ENCODE assay signal across 13 cellular contexts in the genomic region with DNA sequence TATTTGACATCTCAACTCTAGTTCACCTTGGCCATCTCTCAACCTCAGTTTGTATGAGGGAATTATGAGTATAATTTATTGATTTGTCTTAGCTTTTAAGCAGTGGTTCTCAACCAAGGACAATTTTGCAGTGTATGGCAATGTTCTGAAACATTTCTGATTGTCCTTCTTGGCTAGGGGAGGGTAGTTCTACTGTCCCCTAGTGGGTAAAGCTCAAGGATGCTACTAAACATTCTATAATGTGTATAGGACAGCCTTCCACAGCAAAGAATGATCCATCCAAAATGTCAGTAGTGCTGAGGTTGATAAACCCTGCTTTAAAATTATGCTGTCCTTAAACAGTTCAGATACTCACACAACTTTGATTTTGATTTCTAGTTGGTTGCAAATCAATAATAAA.
A peak's percentile ranks its signal among the peaks of the same experiment; 100 is the strongest.
DNase-seq lines count a peak whose midpoint lies in the region; FAIRE-seq and TF ChIP-seq lines count a peak whose summit lies in the region.
"Had no signal": no experiment of that assay in that cellular context is flagged by ENCODE, and none has a peak within 500 bp of the region (broad histone marks: within the 10 kb centered on the region; RNA-seq: fewer than 3 reads in every experiment).

No MANE protein-coding gene starts in this region.

- H3F3A ChIP-seq in MM.1S (ENCODE audit: insufficient read depth, low read length), result no peaks in the 10 kb centered on the region

- peaks cover 4% of the 10 kb centered on the region for H3K9me3 Mint-ChIP-seq in neural crest cell
- H3K9me3 Mint-ChIP-seq in activated T-helper 2 cell treated with anti-CD3 and anti-CD28 coated beads, Interferon-gamma antibody, Interleukin-2, Interleukin-4, amounts not matched to agents 10 μg/mL and 5 μg/mL and 100 μg/mL, durations not matched to agents 14 hours and 24 hours and 36 hours, result peaks cover 3% of the 10 kb centered on the region

- H3K27me3 ChIP-seq in MM.1S (replicated peaks; ENCODE audit: insufficient read depth, low read length), result no peaks in the 10 kb centered on the region
- no peaks in the 10 kb centered on the region for H3K27me3 ChIP-seq in bronchial epithelial cell (ENCODE audit: control insufficient read depth, insufficient read depth, low read length)
- H3K27me3 ChIP-seq: pancreas, tibial artery had no signal

- no peaks in the 10 kb centered on the region for H3K4me1 Mint-ChIP-seq in neural crest cell
- H3K4me1 Mint-ChIP-seq in activated T-helper 2 cell treated with anti-CD3 and anti-CD28 coated beads, Interferon-gamma antibody, Interleukin-2, Interleukin-4, amounts not matched to agents 10 μg/mL and 5 μg/mL and 100 μg/mL, durations not matched to agents 14 hours and 24 hours and 36 hours (ENCODE audit: low read depth), result no peaks in the 10 kb centered on the region

- no peak for FAIRE-seq in bronchial epithelial cell (lab: Jason Lieb, UNC)
- FAIRE-seq: colon, GM12891 had no signal

- no peaks in the 10 kb centered on the region for H3K27me3 Mint-ChIP-seq in neural crest cell (ENCODE audit: low read depth)
- H3K27me3 Mint-ChIP-seq in activated T-helper 2 cell treated with anti-CD3 and anti-CD28 coated beads, Interferon-gamma antibody, Interleukin-2, Interleukin-4, amounts not matched to agents 10 μg/mL and 5 μg/mL and 100 μg/mL, durations not matched to agents 14 hours and 24 hours and 36 hours (ENCODE audit: low read depth), result no peaks in the 10 kb centered on the region

- DNase-seq in MM.1S (peak; percentile 22), bronchial epithelial cell (ENCODE audit: low read depth) (no peak), neural crest cell (ENCODE audit: low read depth, low spot score) (no peak), SK-N-DZ (ENCODE audit: low spot score) (no peak), DMS79 (lab: John Stamatoyannopoulos, UW) (no peak)
- DNase-seq in activated T-helper 2 cell treated with anti-CD3 and anti-CD28 coated beads, Interferon-gamma antibody, Interleukin-2, Interleukin-4, amounts not matched to agents 10 μg/mL and 5 μg/mL and 100 μg/mL, durations not matched to agents 14 hours and 24 hours and 36 hours (ENCODE audit: low spot score), result no peak
- DNase-seq: NCI-H2107, pancreas, tibial artery had no signal

- H3K4me2 ChIP-seq in MM.1S (ENCODE audit: low read depth, low read length), result no peak overlapping the region

- H3K4me3 ChIP-seq in MM.1S (ENCODE audit: low read length) (no peak overlapping the region), bronchial epithelial cell (ENCODE audit: low read depth, low read length) (no peak overlapping the region)
- H3K4me3 ChIP-seq: pancreas, tibial artery had no signal

- H3K9me2 ChIP-seq in MM.1S (replicated peaks; ENCODE audit: insufficient read depth, low read length), result no peaks in the 10 kb centered on the region

- no peaks in the 10 kb centered on the region for H3K79me2 ChIP-seq in MM.1S (ENCODE audit: low read length)

- H2AFZ ChIP-seq in MM.1S (ENCODE audit: low read length), result no peak overlapping the region

- H3K36me3 ChIP-seq in MM.1S (replicated peaks; ENCODE audit: insufficient read depth, low read length) (no peaks in the 10 kb centered on the region), bronchial epithelial cell (ENCODE audit: control insufficient read depth, insufficient read depth, low read length) (peaks cover 1% of the 10 kb centered on the region)
- H3K36me3 ChIP-seq: pancreas had no signal

- TF ChIP-seq CTCF in GM12874 (IDR thresholded peaks at IDR 0.05; ENCODE audit: insufficient read depth, low read depth, low read length), result 0 out of 2 replicates have a peak, but pooled peaks have one; percentile 27
- peak; percentile 41 for TF ChIP-seq CTCF in MM.1S (IDR thresholded peaks at IDR 0.05; ENCODE audit: low read length)
- TF ChIP-seq CTCF in bronchial epithelial cell (IDR thresholded peaks at IDR 0.05; ENCODE audit: insufficient read depth, low read length, severe bottlenecking), result peak; percentile 13
- TF ChIP-seq CTCF in neural crest cell (conservative IDR thresholded peaks at IDR 0.05), result peak; percentile 39

- H3K4me3 Mint-ChIP-seq in neural crest cell, result no peak overlapping the region
- H3K4me3 Mint-ChIP-seq in activated T-helper 2 cell treated with anti-CD3 and anti-CD28 coated beads, Interferon-gamma antibody, Interleukin-2, Interleukin-4, amounts not matched to agents 10 μg/mL and 5 μg/mL and 100 μg/mL, durations not matched to agents 14 hours and 24 hours and 36 hours (ENCODE audit: low read depth), result no peak overlapping the region
- H3K4me3 Mint-ChIP-seq: T-helper 1 cell treated with Interleukin-12 subunit alpha and Interleukin-12 subunit beta and Interleukin-4 antibody, amounts not matched to agents 30 μg/mL and 1 μg/mL, for 36 hours had no signal

- no peaks in the 10 kb centered on the region for H3K9me3 ChIP-seq in MM.1S (replicated peaks; ENCODE audit: insufficient read depth, low read length)
- H3K9me3 ChIP-seq: pancreas, tibial artery had no signal

- H3K9ac ChIP-seq in MM.1S (ENCODE audit: low read length), result no peak overlapping the region

- no peaks in the 10 kb centered on the region for H4K20me1 ChIP-seq in MM.1S (ENCODE audit: insufficient read depth, low read length)

- intact Hi-C loops in activated T-helper 2 cell treated with anti-CD3 and anti-CD28 coated beads, Interferon-gamma antibody, Interleukin-2, Interleukin-4, amounts not matched to agents 10 μg/mL and 5 μg/mL and 100 μg/mL, durations not matched to agents 14 hours and 24 hours and 36 hours (cut with micrococcal nuclease), result no loop called here

- H3K36me3 Mint-ChIP-seq in neural crest cell (ENCODE audit: low read depth), result peaks cover 30% of the 10 kb centered on the region
- H3K36me3 Mint-ChIP-seq in activated T-helper 2 cell treated with anti-CD3 and anti-CD28 coated beads, Interferon-gamma antibody, Interleukin-2, Interleukin-4, amounts not matched to agents 10 μg/mL and 5 μg/mL and 100 μg/mL, durations not matched to agents 14 hours and 24 hours and 36 hours (ENCODE audit: low read depth), result peaks cover 39% of the 10 kb centered on the region

- H3K27ac ChIP-seq in MM.1S (ENCODE audit: low read length), result no peak overlapping the region
- H3K27ac ChIP-seq: pancreas, tibial artery had no signal

- no peak overlapping the region for H3K27ac Mint-ChIP-seq in neural crest cell (ENCODE audit: unreplicated experiment)
- no peak overlapping the region for H3K27ac Mint-ChIP-seq in activated T-helper 2 cell treated with anti-CD3 and anti-CD28 coated beads, Interferon-gamma antibody, Interleukin-2, Interleukin-4, amounts not matched to agents 10 μg/mL and 5 μg/mL and 100 μg/mL, durations not matched to agents 14 hours and 24 hours and 36 hours
- H3K27ac Mint-ChIP-seq: T-helper 1 cell treated with Interleukin-12 subunit alpha and Interleukin-12 subunit beta and Interleukin-4 antibody, amounts not matched to agents 30 μg/mL and 1 μg/mL, for 36 hours had no signal

- no peaks in the 10 kb centered on the region for H3K4me1 ChIP-seq in MM.1S (ENCODE audit: low read length)
- H3K4me1 ChIP-seq: pancreas, tibial artery had no signal
